ENCODE assay signal across 1 cellular context in genomic region chrX:100647095-100647494, GRCh38.
TF ChIP-seq lines count a peak whose summit lies in the region.

No MANE protein-coding gene starts in this region.

TF ChIP-seq in H1, 55 proteins besides CTCF, POLR2A, EP300 and RAD21:
- TF ChIP-seq CEBPB (IDR thresholded peaks at IDR 0.05; ENCODE audit: low read depth, low read length) (no peak), RNF2 (IDR thresholded peaks at IDR 0.05; ENCODE audit: borderline replicate concordance, low read depth, low read length, missing control alignments, poor library complexity, severe bottlenecking) (no peak), EZH2 (IDR thresholded peaks at IDR 0.05; ENCODE audit: low read depth, low read length, severe bottlenecking) (no peak), SRF (IDR thresholded peaks at IDR 0.05; ENCODE audit: low read depth, low read length) (no peak), MAFK (IDR thresholded peaks at IDR 0.05; ENCODE audit: low read depth, low read length) (no peak), FOSL1 (IDR thresholded peaks at IDR 0.05; ENCODE audit: insufficient read depth, low read depth, low read length) (no peak), SIN3A (conservative IDR thresholded peaks at IDR 0.05 in 1 of 2, IDR thresholded peaks at IDR 0.05 in 1 of 2; ENCODE audit: low read depth in 1 of 2, low read length in 2 of 2) (no peak), CHD2 (IDR thresholded peaks at IDR 0.05; ENCODE audit: low read length) (no peak), SUZ12 (IDR thresholded peaks at IDR 0.05; ENCODE audit: low read length) (no peak), CHD7 (IDR thresholded peaks at IDR 0.05; ENCODE audit: insufficient replicate concordance, low read length) (no peak), CBX5 (IDR thresholded peaks at IDR 0.05; ENCODE audit: low read depth, low read length) (no peak), PHF8 (conservative IDR thresholded peaks at IDR 0.05; ENCODE audit: low read depth, low read length) (no peak), CREB1 (IDR thresholded peaks at IDR 0.05) (no peak), TCF12 (IDR thresholded peaks at IDR 0.05; ENCODE audit: low read depth, low read length) (no peak), ASH2L (IDR thresholded peaks at IDR 0.05; ENCODE audit: low read length) (no peak), MAX (IDR thresholded peaks at IDR 0.05) (no peak), USF2 (IDR thresholded peaks at IDR 0.05; ENCODE audit: low read length) (no peak), SIX5 (IDR thresholded peaks at IDR 0.05; ENCODE audit: low read depth, low read length) (no peak), KDM1A (IDR thresholded peaks at IDR 0.05; ENCODE audit: borderline replicate concordance, low read length) (no peak), CTBP2 (IDR thresholded peaks at IDR 0.05; ENCODE audit: borderline replicate concordance, insufficient read depth, insufficient read length, low read length) (no peak)
